In the genomic region with DNA sequence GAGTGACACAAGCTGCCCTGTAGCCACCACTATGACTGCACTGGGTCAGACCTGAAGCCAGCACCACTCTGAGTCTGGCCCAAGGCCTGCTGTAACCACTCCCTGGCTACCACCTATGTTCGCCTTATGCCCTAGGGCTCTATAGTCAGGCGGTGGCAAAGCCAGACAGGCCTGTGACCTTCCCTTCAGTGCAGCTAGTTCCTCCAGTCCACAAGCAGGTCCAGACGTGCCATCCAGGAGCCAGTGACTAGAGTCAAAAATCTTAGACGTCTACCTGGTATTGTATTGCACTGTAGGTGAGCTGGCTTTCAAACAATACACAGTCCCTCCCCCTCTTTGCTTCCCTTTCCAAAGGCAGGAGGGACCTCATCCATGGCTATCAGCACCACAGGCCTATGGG, we compare ENCODE assay signal across 29 cellular contexts. TPM values are rescaled to one million over a fixed set of nuclear protein-coding genes. Genes with fewer than 3 reads are reported as not detected.
"Had no signal": no experiment of that assay in that cellular context is flagged by ENCODE, and none has a peak within 500 bp of the region (broad histone marks: within the 10 kb centered on the region; RNA-seq: fewer than 3 reads in every experiment).

No MANE protein-coding gene starts in this region.

- ATAC-seq: gastroesophageal sphincter, left colon, natural killer cell, right cardiac atrium had no signal

- H3K4me3 Mint-ChIP-seq: activated CD4-positive, alpha-beta memory T cell treated with anti-CD3 and anti-CD28 coated beads, Interleukin-2, amount 10 ng/mL, durations not matched to agents 7 days and 5 days; activated CD4-positive, alpha-beta T cell treated with anti-CD3 and anti-CD28 coated beads, Interleukin-2, amount 10 ng/mL, durations not matched to agents 7 days and 5 days; activated naive CD4-positive, alpha-beta T cell treated with anti-CD3 and anti-CD28 coated beads, Interleukin-2, amount 10 ng/mL, durations not matched to agents 7 days and 5 days; activated T-cell treated with anti-CD3 and anti-CD28 coated beads, Interleukin-2, amount 50 U/mL, for 24 hours; dendritic cell treated with granulocyte-macrophage colony-stimulating factor and Interleukin-4, amounts not matched to agents 40 ng/mL and 50 ng/mL, for 4 days; memory B cell; natural killer cell; T-helper 1 cell treated with Interleukin-12 subunit alpha and Interleukin-12 subunit beta and Interleukin-4 antibody, amounts not matched to agents 30 μg/mL and 1 μg/mL, for 36 hours had no signal

- H3K4me1 Mint-ChIP-seq: activated CD4-positive, alpha-beta memory T cell treated with anti-CD3 and anti-CD28 coated beads, Interleukin-2, amount 10 ng/mL, durations not matched to agents 7 days and 5 days; activated CD4-positive, alpha-beta T cell treated with anti-CD3 and anti-CD28 coated beads, Interleukin-2, amount 10 ng/mL, durations not matched to agents 7 days and 5 days; activated naive CD4-positive, alpha-beta T cell treated with anti-CD3 and anti-CD28 coated beads, Interleukin-2, amount 10 ng/mL, durations not matched to agents 7 days and 5 days; memory B cell; natural killer cell had no signal

- H3K27ac Mint-ChIP-seq: activated CD4-positive, alpha-beta memory T cell treated with anti-CD3 and anti-CD28 coated beads, Interleukin-2, amount 10 ng/mL, durations not matched to agents 7 days and 5 days; activated CD4-positive, alpha-beta T cell treated with anti-CD3 and anti-CD28 coated beads, Interleukin-2, amount 10 ng/mL, durations not matched to agents 7 days and 5 days; activated naive CD4-positive, alpha-beta T cell treated with anti-CD3 and anti-CD28 coated beads, Interleukin-2, amount 10 ng/mL, durations not matched to agents 7 days and 5 days; activated T-cell treated with anti-CD3 and anti-CD28 coated beads, Interleukin-2, amount 50 U/mL, for 24 hours; dendritic cell treated with granulocyte-macrophage colony-stimulating factor and Interleukin-4, amounts not matched to agents 40 ng/mL and 50 ng/mL, for 4 days; memory B cell; natural killer cell; T-helper 1 cell treated with Interleukin-12 subunit alpha and Interleukin-12 subunit beta and Interleukin-4 antibody, amounts not matched to agents 30 μg/mL and 1 μg/mL, for 36 hours had no signal

- H3K4me1 ChIP-seq: gastroesophageal sphincter, suprapubic skin, tibial nerve had no signal

- H3K4me3 ChIP-seq: gastroesophageal sphincter, hepatocyte, suprapubic skin, tibial nerve had no signal

- H3K27me3 Mint-ChIP-seq: activated CD4-positive, alpha-beta memory T cell treated with anti-CD3 and anti-CD28 coated beads, Interleukin-2, amount 10 ng/mL, durations not matched to agents 7 days and 5 days; activated CD4-positive, alpha-beta T cell treated with anti-CD3 and anti-CD28 coated beads, Interleukin-2, amount 10 ng/mL, durations not matched to agents 7 days and 5 days; activated naive CD4-positive, alpha-beta T cell treated with anti-CD3 and anti-CD28 coated beads, Interleukin-2, amount 10 ng/mL, durations not matched to agents 7 days and 5 days; dendritic cell treated with granulocyte-macrophage colony-stimulating factor and Interleukin-4, amounts not matched to agents 40 ng/mL and 50 ng/mL, for 4 days; memory B cell had no signal

- H3K36me3 ChIP-seq: brain microvascular endothelial cell, gastroesophageal sphincter, suprapubic skin, tibial nerve, WERI-Rb-1 had no signal

- H3K27me3 ChIP-seq: brain microvascular endothelial cell, gastroesophageal sphincter, hepatocyte, suprapubic skin had no signal

- H3K27ac ChIP-seq: brain microvascular endothelial cell, gastroesophageal sphincter, hepatocyte, suprapubic skin, tibial nerve, WERI-Rb-1 had no signal

- H3K36me3 Mint-ChIP-seq: natural killer cell had no signal

- H3K9me3 ChIP-seq: gastroesophageal sphincter, suprapubic skin, tibial nerve had no signal

- DNase-seq: activated CD4-positive, alpha-beta memory T cell treated with anti-CD3 and anti-CD28 coated beads, Interleukin-2, amount 10 ng/mL, durations not matched to agents 7 days and 5 days; activated CD4-positive, alpha-beta T cell treated with anti-CD3 and anti-CD28 coated beads, Interleukin-2, amount 10 ng/mL, durations not matched to agents 7 days and 5 days; activated CD4-positive, CD25-positive, alpha-beta regulatory T cell treated with anti-CD3 and anti-CD28 coated beads, Interleukin-2, amount 50 U/mL, for 72 hours; activated CD8-positive, alpha-beta memory T cell treated with anti-CD3 and anti-CD28 coated beads, Interleukin-2, amount 50 U/mL, for 48 hours; activated gamma-delta T cell; activated naive CD4-positive, alpha-beta T cell treated with anti-CD3 and anti-CD28 coated beads, Interleukin-2, amount 10 ng/mL, durations not matched to agents 7 days and 5 days; activated T-cell treated with anti-CD3 and anti-CD28 coated beads, Interleukin-2, amount 50 U/mL, for 24 hours; amniotic stem cell; brain microvascular endothelial cell; central memory CD4-positive, alpha-beta T cell; left colon; natural killer cell; right cardiac atrium; stimulated activated CD4-positive, alpha-beta T cell treated with anti-CD3 and anti-CD28 coated beads, Interleukin-15, amount 100 ng/mL, for 24 hours; stimulated activated CD4-positive, alpha-beta T cell treated with anti-CD3 and anti-CD28 coated beads, Interleukin-2, amount 100 ng/mL, for 24 hours; stimulated activated naive CD4-positive, alpha-beta T cell; T-helper 9 cell; WERI-Rb-1 had no signal

- H3K9me3 Mint-ChIP-seq: activated CD4-positive, alpha-beta memory T cell treated with anti-CD3 and anti-CD28 coated beads, Interleukin-2, amount 10 ng/mL, durations not matched to agents 7 days and 5 days; activated CD4-positive, alpha-beta T cell treated with anti-CD3 and anti-CD28 coated beads, Interleukin-2, amount 10 ng/mL, durations not matched to agents 7 days and 5 days; activated naive CD4-positive, alpha-beta T cell treated with anti-CD3 and anti-CD28 coated beads, Interleukin-2, amount 10 ng/mL, durations not matched to agents 7 days and 5 days; activated T-cell treated with anti-CD3 and anti-CD28 coated beads, Interleukin-2, amount 50 U/mL, for 24 hours; dendritic cell treated with granulocyte-macrophage colony-stimulating factor and Interleukin-4, amounts not matched to agents 40 ng/mL and 50 ng/mL, for 4 days; memory B cell; natural killer cell; T-helper 1 cell treated with Interleukin-12 subunit alpha and Interleukin-12 subunit beta and Interleukin-4 antibody, amounts not matched to agents 30 μg/mL and 1 μg/mL, for 36 hours had no signal

- FAIRE-seq: kidney, TTC549, urothelium cell line had no signal

RNA-seq across cellular contexts. Expression of a gene that starts 54.0 kb away (rescaled TPM):
- total RNA-seq: activated CD4-positive, alpha-beta memory T cell treated with anti-CD3 and anti-CD28 coated beads, Interleukin-2, amount 10 ng/mL, durations not matched to agents 7 days and 5 days; activated CD4-positive, alpha-beta T cell treated with anti-CD3 and anti-CD28 coated beads, Interleukin-2, amount 10 ng/mL, durations not matched to agents 7 days and 5 days; mononuclear cell; natural killer cell had no signal
